Comparison of ENCODE assay signal across 31 cellular contexts in genomic region chr18:34951625-34952379, GRCh38.
"Had no signal": no experiment of that assay in that cellular context is flagged by ENCODE, and none has a peak within 500 bp of the region (broad histone marks: within the 10 kb centered on the region; RNA-seq: fewer than 3 reads in every experiment).

No MANE protein-coding gene starts in this region.

- H3K27me3 ChIP-seq: ascending aorta, cardiac muscle cell, SJCRH30 had no signal

- H3K9me3 ChIP-seq: ascending aorta, SJCRH30 had no signal

- H2AFZ ChIP-seq: PC-9 had no signal

- ATAC-seq: activated CD8-positive, alpha-beta T cell treated with anti-CD3 and anti-CD28 coated beads for 36 hours; activated T-cell treated with anti-CD3 and anti-CD28 coated beads, Interleukin-2, amount 50 U/mL, for 72 hours; activated T-helper 17 cell treated with anti-CD3 and anti-CD28 coated beads, Interleukin-2, amount 50 U/mL, for 72 hours had no signal

- H3K9ac ChIP-seq: KMS-11 had no signal

- H3K36me3 ChIP-seq: ascending aorta, cardiac muscle cell, SJCRH30, WERI-Rb-1 had no signal

- FAIRE-seq: RCC 7860 had no signal

- H3K4me2 ChIP-seq: KMS-11, PC-9 had no signal

- H3K4me3 ChIP-seq: ascending aorta, cardiac muscle cell, PC-9, SJCRH30, SK-N-MC had no signal

- H3K4me1 ChIP-seq: ascending aorta had no signal

- H3K27ac ChIP-seq: ascending aorta, cardiac muscle cell, KMS-11, PC-9, SJCRH30, SK-N-MC, WERI-Rb-1 had no signal

- DNase-seq: activated CD4-positive, alpha-beta T cell treated with anti-CD3 and anti-CD28 coated beads for 1 hour; activated CD4-positive, alpha-beta T cell treated with anti-CD3 and anti-CD28 coated beads for 48 hours; activated CD4-positive, CD25-positive, alpha-beta regulatory T cell; activated CD8-positive, alpha-beta T cell treated with anti-CD3 and anti-CD28 coated beads for 36 hours; activated effector memory CD4-positive, alpha-beta T cell treated with anti-CD3 and anti-CD28 coated beads, Interleukin-2, amount 50 U/mL, for 16 hours; activated naive CD4-positive, alpha-beta T cell; activated naive CD8-positive, alpha-beta T cell treated with anti-CD3 and anti-CD28 coated beads, Interleukin-2, amount 10 ng/mL, durations not matched to agents 7 days and 5 days; activated T-cell treated with anti-CD3 and anti-CD28 coated beads, Interleukin-2, amount 50 U/mL, for 1 hour; activated T-cell treated with anti-CD3 and anti-CD28 coated beads, Interleukin-2, amount 50 U/mL, for 72 hours; amygdala; NCI-H1092 treated with DMSO at 0.1 percent for 48 hours; NCI-H1417; NCI-H146; NCI-H187; NCI-H2029 treated with DMSO at 0.1 percent for 48 hours; NCI-H2107; NCI-H2171; NCI-H510A; NCI-H526; NCI-H748 treated with DMSO at 0.1 percent for 48 hours; PC-9; SHP77; SJCRH30; T1000; WERI-Rb-1 had no signal
